ENCODE assay signal across 11 cellular contexts in genomic region chr9:109035684-109036423, GRCh38. TPM values are rescaled to one million over a fixed set of nuclear protein-coding genes. Genes with fewer than 3 reads are reported as not detected.
DNase-seq lines count a peak whose midpoint lies in the region; ATAC-seq and TF ChIP-seq lines count a peak whose summit lies in the region.
"Had no signal": no experiment of that assay in that cellular context is flagged by ENCODE, and none has a peak within 500 bp of the region (broad histone marks: within the 10 kb centered on the region; RNA-seq: fewer than 3 reads in every experiment).

No MANE protein-coding gene starts in this region.

- peaks cover 11 to 55% (median 37%) of the 10 kb centered on the region in 5 donors for H3K36me3 Mint-ChIP-seq in naive thymus-derived CD4-positive, alpha-beta T cell

- no peak for TF ChIP-seq CTCF in parathyroid adenoma (IDR thresholded peaks at IDR 0.05)

- ATAC-seq in SK-N-SH treated with all-trans-retinoic acid at 6 μM for 48 hours = peak; percentile 93
- ATAC-seq in HG03045 (IDR thresholded peaks at IDR 0.05; ENCODE audit: unreplicated experiment) = no peak
- no peak for ATAC-seq in naive thymus-derived CD4-positive, alpha-beta T cell
- ATAC-seq: activated naive CD4-positive, alpha-beta T cell treated with anti-CD3 and anti-CD28 coated beads, Interleukin-2, amount 50 U/mL, for 72 hours had no signal

- H3K27me3 Mint-ChIP-seq in naive thymus-derived CD4-positive, alpha-beta T cell = no peaks in the 10 kb centered on the region
- H3K27me3 Mint-ChIP-seq: IgD-negative memory B cell, memory B cell had no signal

- H3K9ac ChIP-seq in parathyroid adenoma = no peak overlapping the region

- H3K9me3 ChIP-seq in parathyroid adenoma (ENCODE audit: control insufficient read depth, low read length) = no peaks in the 10 kb centered on the region
- H3K9me3 ChIP-seq in naive thymus-derived CD4-positive, alpha-beta T cell (ENCODE audit: control insufficient read depth in 2 of 3, low read length in 3 of 3) = no peaks in the 10 kb centered on the region

- no peaks in the 10 kb centered on the region for H3K79me2 ChIP-seq in parathyroid adenoma

- H3K4me1 ChIP-seq in parathyroid adenoma = no peaks in the 10 kb centered on the region
- H3K4me1 ChIP-seq in naive thymus-derived CD4-positive, alpha-beta T cell (ENCODE audit: control insufficient read depth in 2 of 2, insufficient read depth in 2 of 2, low read length in 2 of 2) = no peaks in the 10 kb centered on the region

- H3K27ac ChIP-seq in parathyroid adenoma = peak overlapping the region; percentile 15
- H3K27ac ChIP-seq in naive thymus-derived CD4-positive, alpha-beta T cell (ENCODE audit: low read depth, low read length) = no peak overlapping the region

- POLR2A ChIA-PET in naive thymus-derived CD4-positive, alpha-beta T cell (lab: Charles Lee) = no interaction called here

- H3K4me3 ChIP-seq in parathyroid adenoma (ENCODE audit: low read depth, low read length) = no peak overlapping the region
- H3K4me3 ChIP-seq in naive thymus-derived CD4-positive, alpha-beta T cell (ENCODE audit: low read length) = no peak overlapping the region

- H2AFZ ChIP-seq in parathyroid adenoma = no peak overlapping the region

- H3K36me3 ChIP-seq in parathyroid adenoma (ENCODE audit: control insufficient read depth, insufficient read depth, low read length) = no peaks in the 10 kb centered on the region
- peaks cover 0 to 54% (median 7%) of the 10 kb centered on the region in 3 experiments for H3K36me3 ChIP-seq in naive thymus-derived CD4-positive, alpha-beta T cell (ENCODE audit: control insufficient read depth in 2 of 3, insufficient read depth in 3 of 3, low read length in 3 of 3)

- no peak overlapping the region for H3K4me3 Mint-ChIP-seq in naive thymus-derived CD4-positive, alpha-beta T cell
- H3K4me3 Mint-ChIP-seq: IgD-negative memory B cell, memory B cell had no signal

- intact Hi-C loops in naive thymus-derived CD4-positive, alpha-beta T cell (cut with micrococcal nuclease) = no loop called here

- CTCF ChIA-PET in naive thymus-derived CD4-positive, alpha-beta T cell (lab: Charles Lee) = no interaction called here

- H3K4me1 Mint-ChIP-seq in naive thymus-derived CD4-positive, alpha-beta T cell = peaks cover 0 to 6% (median 0%) of the 10 kb centered on the region in 7 donors
- H3K4me1 Mint-ChIP-seq: IgD-negative memory B cell, memory B cell had no signal

- DNase-seq in EL (peak; percentile 90), fibroblast of the conjunctiva (ENCODE audit: low read depth) (peak; percentile 49), epidermal melanocyte (ENCODE audit: insufficient read length, low spot score) (no peak), islet precursor cell (no peak)
- no peak for DNase-seq in naive thymus-derived CD4-positive, alpha-beta T cell

- no peaks in the 10 kb centered on the region for H3K27me3 ChIP-seq in parathyroid adenoma (ENCODE audit: control insufficient read depth, insufficient read depth, low read length)
- no peaks in the 10 kb centered on the region for H3K27me3 ChIP-seq in naive thymus-derived CD4-positive, alpha-beta T cell (ENCODE audit: control insufficient read depth in 2 of 2, insufficient read depth in 2 of 2, low read length in 2 of 2)

- H3K4me2 ChIP-seq in parathyroid adenoma (ENCODE audit: low read length) = no peak overlapping the region

- peak overlapping the region in 4 of 9 donors; percentile 18 to 64 (median 37) for H3K27ac Mint-ChIP-seq in naive thymus-derived CD4-positive, alpha-beta T cell
- H3K27ac Mint-ChIP-seq: IgD-negative memory B cell, memory B cell had no signal

- H3K9me3 Mint-ChIP-seq in naive thymus-derived CD4-positive, alpha-beta T cell = no peaks in the 10 kb centered on the region
- H3K9me3 Mint-ChIP-seq: activated naive CD4-positive, alpha-beta T cell treated with anti-CD3 and anti-CD28 coated beads, Interleukin-2, amount 50 U/mL, for 72 hours; IgD-negative memory B cell; memory B cell had no signal

TF ChIP-seq in SK-N-SH treated with all-trans-retinoic acid at 6 μM for 48 hours, 23 proteins besides CTCF, POLR2A, EP300 and RAD21:
- TF ChIP-seq SNAI2 (CRISPR knock-in tag; IDR thresholded peaks at IDR 0.05) (no peak), PPARA (CRISPR knock-in tag; IDR thresholded peaks at IDR 0.05; ENCODE audit: borderline replicate concordance) (no peak), TOX (CRISPR knock-in tag; IDR thresholded peaks at IDR 0.05; ENCODE audit: borderline replicate concordance) (0 out of 2 replicates have a peak, but pooled peaks have one; percentile 34), CSRNP3 (CRISPR knock-in tag; IDR thresholded peaks at IDR 0.05) (no peak), ISL1 (CRISPR knock-in tag; IDR thresholded peaks at IDR 0.05) (peak; percentile 86)

RNA-seq across cellular contexts. Expression of gene CTNNAL1, which starts 22.6 kb away (rescaled TPM):
- total RNA-seq in naive thymus-derived CD4-positive, alpha-beta T cell = 1 to 10 TPM; 1.1 to 9.9 (median 2.5) TPM
- under 1 TPM; 0.77 to 0.91 TPM for polyA plus RNA-seq in naive thymus-derived CD4-positive, alpha-beta T cell

Comparison
In these comparisons a context has a peak if more than half of its experiments do, and no peak if none do; other contexts are left out.
1. DNase-seq: peak in EL (single experiment) and fibroblast of the conjunctiva (single experiment); none in epidermal melanocyte (single experiment), islet precursor cell (single experiment) and naive thymus-derived CD4-positive, alpha-beta T cell (0 of 9).